8 cellular contexts compared by ENCODE assay signal in genomic region chr16:21301895-21302291, GRCh38. TPM values are rescaled to one million over a fixed set of nuclear protein-coding genes. Genes with fewer than 3 reads are reported as not detected.
DNase-seq lines count a peak whose midpoint lies in the region; ATAC-seq and TF ChIP-seq lines count a peak whose summit lies in the region.

No MANE protein-coding gene starts in this region.

- H4K20me1 ChIP-seq in PC-9 (ENCODE audit: insufficient read depth), result no peaks in the 10 kb centered on the region

- CTCF ChIA-PET in PC-9 (lab: Charles Lee), result interaction anchor here (0.6 to 2.6 kb wide), 3 partner anchors 116 to 1395 kb away, joined by 3 to 20 read pairs (median 4); no protein-coding TSS in a partner anchor

- no peak for TF ChIP-seq POLR2A in esophagus squamous epithelium (IDR thresholded peaks at IDR 0.05)

- H3K4me1 ChIP-seq in PC-9 (replicated peaks; ENCODE audit: insufficient read depth) (peaks cover 22% of the 10 kb centered on the region), esophagus squamous epithelium (peaks cover 5 to 34% (median 13%) of the 10 kb centered on the region in 3 donors), psoas muscle (peaks cover 8% of the 10 kb centered on the region)

- DNase-seq in GM12864 (ENCODE audit: low read depth) (no peak), PC-9 (no peak), esophagus squamous epithelium (lab: John Stamatoyannopoulos, UW) (no peak), psoas muscle (no peak), NOMO-1 treated with DMSO at 0.1 percent for 48 hours (lab: John Stamatoyannopoulos, UW; ENCODE audit: unreplicated experiment) (no peak), CD1c-positive myeloid dendritic cell (ENCODE audit: extremely low spot score) (no peak), substantia nigra (lab: John Stamatoyannopoulos, UW) (no peak), SK-N-DZ (ENCODE audit: low spot score) (no peak)

- peak overlapping the region; percentile 82 for H3K4me2 ChIP-seq in PC-9

- intact Hi-C loops in PC-9 (cut with micrococcal nuclease; ENCODE audit: unreplicated experiment) (loop anchor here (2.0 to 10.0 kb wide), 5 partner anchors 263 to 1020 kb away; partner anchors contain the start of genes DCUN1D3, ERI2, LYRM1 and REXO5), esophagus squamous epithelium (cut with DNase I) (loop anchor here (2.0 kb wide), 1 partner anchor 143 kb away; the partner anchor contains the start of gene LDAF1), psoas muscle (cut with DNase I) (loop anchor here (2.0 to 5.0 kb wide), 2 partner anchors 113 to 115 kb away; no protein-coding TSS in a partner anchor)

- H3K9me2 ChIP-seq in PC-9 (ENCODE audit: insufficient read depth), result no peaks in the 10 kb centered on the region

- POLR2A ChIA-PET in PC-9 (lab: Charles Lee; ENCODE audit: unreplicated experiment), result interaction anchor here (0.5 to 0.8 kb wide), 3 partner anchors 121 to 1096 kb away, joined by 3 to 7 read pairs (median 4); no protein-coding TSS in a partner anchor

- H3K27me3 ChIP-seq in PC-9 (ENCODE audit: insufficient read depth, low read depth), result no peaks in the 10 kb centered on the region
- no peaks in the 10 kb centered on the region for H3K27me3 ChIP-seq in esophagus squamous epithelium
- H3K27me3 ChIP-seq in psoas muscle (ENCODE audit: insufficient read depth in 3 of 3, low read length in 2 of 3), result peaks cover 0 to 4% (median 0%) of the 10 kb centered on the region in 3 donors

- TF ChIP-seq CTCF in GM12864 (IDR thresholded peaks at IDR 0.05; ENCODE audit: low read depth, low read length, missing control alignments) (no peak), PC-9 (conservative IDR thresholded peaks at IDR 0.05) (no peak; the same call in 1 of the 2 replicates), esophagus squamous epithelium (IDR thresholded peaks at IDR 0.05) (peak in 1 of 6 experiments; percentile 1), psoas muscle (IDR thresholded peaks at IDR 0.05) (no peak)

- peaks cover 5% of the 10 kb centered on the region; the same call in 1 of the 2 replicates for H3K79me2 ChIP-seq in PC-9 (ENCODE audit: low read depth)

- peaks cover 14% of the 10 kb centered on the region; the same call in 1 of the 2 replicates for H3F3A ChIP-seq in PC-9 (ENCODE audit: insufficient read depth, low read depth)

- H3K4me3 ChIP-seq in GM12864 (ENCODE audit: low read depth, low read length) (peak overlapping the region; percentile 87), PC-9 (peak overlapping the region; percentile 88), esophagus squamous epithelium (peak overlapping the region; percentile 64 to 86 (median 76)), psoas muscle (peak overlapping the region; percentile 64)

- H3K27ac ChIP-seq in PC-9 (peak overlapping the region; percentile 85), esophagus squamous epithelium (peak overlapping the region; percentile 90 to 96 (median 91)), psoas muscle (no peak overlapping the region), substantia nigra (ENCODE audit: low read depth, low read length, poor library complexity, severe bottlenecking) (no peak overlapping the region)

- ATAC-seq in psoas muscle, result no peak

- peak overlapping the region; percentile 97 for H2AFZ ChIP-seq in PC-9

- H3K9me3 ChIP-seq in PC-9 (ENCODE audit: insufficient read depth, low read depth), result no peaks in the 10 kb centered on the region
- H3K9me3 ChIP-seq in esophagus squamous epithelium, result no peaks in the 10 kb centered on the region
- H3K9me3 ChIP-seq in psoas muscle, result no peaks in the 10 kb centered on the region

- no TSS peak for BruUV-seq in PC-9 (replicated peaks; lab: Mats Ljungman, UMichigan)

- no peaks in the 10 kb centered on the region for H3K36me3 ChIP-seq in PC-9 (ENCODE audit: low read depth)
- H3K36me3 ChIP-seq in esophagus squamous epithelium, result no peaks in the 10 kb centered on the region
- H3K36me3 ChIP-seq in psoas muscle (ENCODE audit: insufficient read depth in 1 of 2, low read depth in 1 of 2), result no peaks in the 10 kb centered on the region

- 2 to 12% methylated on average over 5 to 16 of the region's 17 CpGs for WGBS in esophagus squamous epithelium, 2 donors
- 2 to 4% (median 4%) methylated on average over 13 to 17 of the region's 17 CpGs for WGBS in psoas muscle, 3 donors

RNA-seq across cellular contexts. Expression of gene CRYM, which starts 23.8 kb away (rescaled TPM):
- not detected in 2 replicates for total RNA-seq in PC-9 (2021)
- 10 to 100 TPM in 1 of 4 donors, 1 to 10 TPM in 3; 2.0 to 13.9 (median 5.8) TPM for total RNA-seq in esophagus squamous epithelium
- total RNA-seq in psoas muscle, result 10 to 100 TPM in 1 of 4 donors, 1 to 10 TPM in 2, under 1 TPM in 1; 0.25 to 33.4 (median 3.9) TPM
- polyA plus RNA-seq in psoas muscle, result 1 to 10 TPM in 2 of 3 donors, under 1 TPM in 1; 0.39 to 6.8 (median 1.0) TPM
- polyA plus RNA-seq in SK-N-DZ (2014; cell fraction: cytosol; rRNA removed), result 0.45 TPM in 1 of 2 replicates, not detected in the other
- polyA plus RNA-seq in SK-N-DZ (2014; cell fraction: nucleus; rRNA removed), result not detected in 2 replicates

Comparison
In these comparisons a context has a peak if more than half of its experiments do, and no peak if none do; other contexts are left out.
1. H3K27ac ChIP-seq: peak in PC-9 (single experiment) and esophagus squamous epithelium (4 of 4); none in psoas muscle (single experiment) and substantia nigra (single experiment).
2. Peak in every context shown above with its lines, with median percentiles within 50 percentile points of each other: H3K4me3 ChIP-seq.